2 cellular contexts compared by ENCODE assay signal in the genomic region with DNA sequence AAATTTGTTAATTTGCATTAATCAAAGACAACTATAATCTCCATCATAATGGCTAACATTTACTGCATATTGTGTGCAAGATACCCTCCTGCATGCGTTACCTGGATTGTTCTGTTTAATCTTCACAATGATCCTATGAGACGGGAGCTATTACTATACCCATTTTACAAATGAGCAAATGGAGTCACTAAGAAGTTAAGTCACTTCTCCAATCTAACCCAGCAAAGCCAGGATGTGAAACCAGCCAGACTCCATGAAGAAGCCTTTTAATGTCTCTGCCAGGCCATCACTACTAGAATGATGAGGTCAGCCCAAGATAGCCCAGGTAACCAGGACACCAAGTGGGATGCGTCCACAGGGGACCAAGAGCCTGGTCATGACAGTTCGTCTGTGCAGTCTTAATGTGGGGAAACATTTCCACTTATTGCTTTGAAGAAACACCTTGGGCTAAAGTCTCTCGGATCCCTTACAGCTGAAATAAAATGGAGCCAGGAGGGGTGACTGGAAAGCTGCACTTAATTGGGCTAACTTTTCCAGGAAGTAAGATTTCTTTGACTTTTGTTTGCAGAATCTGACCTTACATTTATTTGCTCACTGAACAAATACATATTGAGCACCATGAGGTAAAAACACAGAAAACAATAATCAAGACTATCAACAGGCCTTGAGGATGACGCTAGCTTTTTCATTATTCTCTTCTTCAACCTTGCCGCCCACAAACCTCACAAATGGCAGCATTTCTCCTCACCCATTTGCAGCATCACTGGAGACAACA.
TF ChIP-seq lines count a peak whose summit lies in the region.

No MANE protein-coding gene starts in this region.

TF ChIP-seq in HCT116, 20 proteins besides CTCF, POLR2A, EP300 and RAD21 (continued from another document):
- TF ChIP-seq SP1 (IDR thresholded peaks at IDR 0.05; ENCODE audit: low read depth): no peak
- no peak for TF ChIP-seq CBX3 (IDR thresholded peaks at IDR 0.05; ENCODE audit: low read depth)
- no peak for TF ChIP-seq TCF7L2 (IDR thresholded peaks at IDR 0.05; ENCODE audit: borderline replicate concordance, extremely low read depth, insufficient read depth, insufficient read length)
- TF ChIP-seq JUND (IDR thresholded peaks at IDR 0.05): no peak
- no peak for TF ChIP-seq EZH2phosphoT487 (IDR thresholded peaks at IDR 0.05; ENCODE audit: borderline replicate concordance)
- no peak for TF ChIP-seq YY1 (IDR thresholded peaks at IDR 0.05; ENCODE audit: extremely low read depth, insufficient replicate concordance, low read depth, low read length)
- TF ChIP-seq EZH2 (IDR thresholded peaks at IDR 0.05): no peak

TF ChIP-seq in neural cell, 6 proteins besides CTCF, POLR2A, EP300 and RAD21 (continued from another document):
- TF ChIP-seq, protein P1, sequence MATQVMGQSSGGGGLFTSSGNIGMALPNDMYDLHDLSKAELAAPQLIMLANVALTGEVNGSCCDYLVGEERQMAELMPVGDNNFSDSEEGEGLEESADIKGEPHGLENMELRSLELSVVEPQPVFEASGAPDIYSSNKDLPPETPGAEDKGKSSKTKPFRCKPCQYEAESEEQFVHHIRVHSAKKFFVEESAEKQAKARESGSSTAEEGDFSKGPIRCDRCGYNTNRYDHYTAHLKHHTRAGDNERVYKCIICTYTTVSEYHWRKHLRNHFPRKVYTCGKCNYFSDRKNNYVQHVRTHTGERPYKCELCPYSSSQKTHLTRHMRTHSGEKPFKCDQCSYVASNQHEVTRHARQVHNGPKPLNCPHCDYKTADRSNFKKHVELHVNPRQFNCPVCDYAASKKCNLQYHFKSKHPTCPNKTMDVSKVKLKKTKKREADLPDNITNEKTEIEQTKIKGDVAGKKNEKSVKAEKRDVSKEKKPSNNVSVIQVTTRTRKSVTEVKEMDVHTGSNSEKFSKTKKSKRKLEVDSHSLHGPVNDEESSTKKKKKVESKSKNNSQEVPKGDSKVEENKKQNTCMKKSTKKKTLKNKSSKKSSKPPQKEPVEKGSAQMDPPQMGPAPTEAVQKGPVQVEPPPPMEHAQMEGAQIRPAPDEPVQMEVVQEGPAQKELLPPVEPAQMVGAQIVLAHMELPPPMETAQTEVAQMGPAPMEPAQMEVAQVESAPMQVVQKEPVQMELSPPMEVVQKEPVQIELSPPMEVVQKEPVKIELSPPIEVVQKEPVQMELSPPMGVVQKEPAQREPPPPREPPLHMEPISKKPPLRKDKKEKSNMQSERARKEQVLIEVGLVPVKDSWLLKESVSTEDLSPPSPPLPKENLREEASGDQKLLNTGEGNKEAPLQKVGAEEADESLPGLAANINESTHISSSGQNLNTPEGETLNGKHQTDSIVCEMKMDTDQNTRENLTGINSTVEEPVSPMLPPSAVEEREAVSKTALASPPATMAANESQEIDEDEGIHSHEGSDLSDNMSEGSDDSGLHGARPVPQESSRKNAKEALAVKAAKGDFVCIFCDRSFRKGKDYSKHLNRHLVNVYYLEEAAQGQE (IDR thresholded peaks at IDR 0.05; ENCODE audit: borderline replicate concordance): no peak
- TF ChIP-seq SMC3 (conservative IDR thresholded peaks at IDR 0.05; ENCODE audit: poor library complexity) (no peak), MXI1 (conservative IDR thresholded peaks at IDR 0.05; ENCODE audit: poor library complexity, severe bottlenecking) (no peak)
TF ChIP-seq in neural cell: peak in this region for 0.
